In genomic region chr15:23645379-23646164, GRCh38 we compare ENCODE assay signal across 18 cellular contexts. TPM values are rescaled to one million over a fixed set of nuclear protein-coding genes. Genes with fewer than 3 reads are reported as not detected.
DNase-seq lines count a peak whose midpoint lies in the region; ATAC-seq, FAIRE-seq and TF ChIP-seq lines count a peak whose summit lies in the region.
"Had no signal": no experiment of that assay in that cellular context is flagged by ENCODE, and none has a peak within 500 bp of the region (broad histone marks: within the 10 kb centered on the region; RNA-seq: fewer than 3 reads in every experiment).

No MANE protein-coding gene starts in this region.

- peaks cover 6% of the 10 kb centered on the region; the same call in 1 of the 3 replicates for H3K36me3 Mint-ChIP-seq in GM23338 (ENCODE audit: low read depth)
- no peaks in the 10 kb centered on the region for H3K36me3 Mint-ChIP-seq in nephron (ENCODE audit: low read depth)

- H3K27me3 Mint-ChIP-seq in GM23338 (ENCODE audit: insufficient read depth, low read depth, poor library complexity), result peaks cover 19% of the 10 kb centered on the region
- H3K27me3 Mint-ChIP-seq in nephron (ENCODE audit: low read depth), result no peaks in the 10 kb centered on the region

- H3K4me3 ChIP-seq in GM23338, result peak overlapping the region; percentile 65
- no peak overlapping the region for H3K4me3 ChIP-seq in WERI-Rb-1 (ENCODE audit: low read depth, low read length)
- H3K4me3 ChIP-seq: ascending aorta, BLaER1, coronary artery, GM12878, pancreas, stomach had no signal

- H3K9me3 ChIP-seq in WERI-Rb-1 (ENCODE audit: severe bottlenecking), result no peaks in the 10 kb centered on the region
- H3K9me3 ChIP-seq: ascending aorta, pancreas, stomach had no signal

- peaks cover 73% of the 10 kb centered on the region for H3K9me3 Mint-ChIP-seq in GM23338
- peaks cover 2% of the 10 kb centered on the region for H3K9me3 Mint-ChIP-seq in nephron

- H3K36me3 ChIP-seq in GM23338 (ENCODE audit: insufficient read depth) (no peaks in the 10 kb centered on the region), WERI-Rb-1 (no peaks in the 10 kb centered on the region)
- H3K36me3 ChIP-seq: ascending aorta, BLaER1, pancreas, stomach had no signal

- H3K27ac Mint-ChIP-seq in GM23338, result no peak overlapping the region
- H3K27ac Mint-ChIP-seq in nephron, result peak overlapping the region in 1 of 3 experiments; percentile 21

- ATAC-seq in GM23338, result peak; percentile 65
- ATAC-seq in GM18511 (IDR thresholded peaks at IDR 0.05; ENCODE audit: unreplicated experiment), result no peak
- no peak for ATAC-seq in GM21717 (IDR thresholded peaks at IDR 0.05; ENCODE audit: unreplicated experiment)
- ATAC-seq: GM12878, HCT116 had no signal

- H3K27me3 ChIP-seq in GM23338 (ENCODE audit: insufficient read depth) (peaks cover 18% of the 10 kb centered on the region), WERI-Rb-1 (ENCODE audit: insufficient read depth, low read depth, severe bottlenecking) (peaks cover 42% of the 10 kb centered on the region)
- H3K27me3 ChIP-seq: ascending aorta, BLaER1 had no signal

- H3K27ac ChIP-seq in GM23338 (ENCODE audit: low read depth), result no peak overlapping the region
- no peak overlapping the region for H3K27ac ChIP-seq in WERI-Rb-1
- H3K27ac ChIP-seq: ascending aorta, BLaER1, coronary artery, pancreas, stomach had no signal

- peak; percentile 41 for TF ChIP-seq CTCF in D721Med (IDR thresholded peaks at IDR 0.05; ENCODE audit: insufficient read depth, missing control alignments)
- peak; percentile 60 to 73 for TF ChIP-seq CTCF in GM23338 (conservative IDR thresholded peaks at IDR 0.05; ENCODE audit: low read depth in 2 of 2)
- TF ChIP-seq CTCF in WERI-Rb-1 (IDR thresholded peaks at IDR 0.05; ENCODE audit: low read depth, low read length), result peak; percentile 73
- peak; percentile 42 to 46 (median 45) for TF ChIP-seq CTCF in nephron (IDR thresholded peaks at IDR 0.05; ENCODE audit: unreplicated experiment in 3 of 3)

- FAIRE-seq in D721Med (lab: Jason Lieb, UNC), result no peak
- FAIRE-seq: GM12878, keratinocyte, pancreas had no signal

- H3K79me2 ChIP-seq in GM23338 (replicated peaks; ENCODE audit: insufficient read depth), result no peaks in the 10 kb centered on the region

- H2AFZ ChIP-seq in GM23338, result no peak overlapping the region

- peaks cover 15% of the 10 kb centered on the region; the same call in 1 of the 2 replicates for H3K4me1 ChIP-seq in GM23338 (ENCODE audit: insufficient read depth)
- H3K4me1 ChIP-seq: ascending aorta, pancreas had no signal

- H3K4me2 ChIP-seq in GM23338, result peak overlapping the region; percentile 81
- H3K4me2 ChIP-seq: BLaER1 had no signal

- H3K4me1 Mint-ChIP-seq in GM23338 (peaks cover 12% of the 10 kb centered on the region; the same call in 2 of the 3 replicates), nephron (peaks cover 27% of the 10 kb centered on the region)

- H3F3A ChIP-seq in GM23338 (replicated peaks; ENCODE audit: low read depth), result no peaks in the 10 kb centered on the region

- H3K4me3 Mint-ChIP-seq in GM23338 (peak overlapping the region; percentile 56), nephron (peak overlapping the region; percentile 76 to 85 (median 81))

- DNase-seq in D721Med (ENCODE audit: insufficient read length, low spot score) (peak; percentile 27), GM23338 (ENCODE audit: low spot score) (peak; percentile 84), WERI-Rb-1 (peak; percentile 37), NCI-H2029 (lab: John Stamatoyannopoulos, UW) (no peak)
- DNase-seq: activated effector memory CD4-positive, alpha-beta T cell treated with anti-CD3 and anti-CD28 coated beads, Interleukin-2, amount 50 U/mL, for 16 hours; NCI-H1105 treated with DMSO at 0.1 percent for 48 hours; stomach had no signal

- H3K9me2 ChIP-seq in GM23338 (ENCODE audit: insufficient read depth), result no peaks in the 10 kb centered on the region

- H4K20me1 ChIP-seq in GM23338 (replicated peaks; ENCODE audit: insufficient read depth), result no peaks in the 10 kb centered on the region
- H4K20me1 ChIP-seq: BLaER1 had no signal

TF ChIP-seq in GM23338, 12 proteins besides CTCF, POLR2A, EP300 and RAD21 (continues in another document):
- no peak for TF ChIP-seq JUNB (IDR thresholded peaks at IDR 0.05; ENCODE audit: unreplicated experiment)
- TF ChIP-seq ZNF331 (CRISPR knock-in tag; IDR thresholded peaks at IDR 0.05; ENCODE audit: low read depth), result no peak
- no peak for TF ChIP-seq ZNF462 (CRISPR knock-in tag; IDR thresholded peaks at IDR 0.05)

RNA-seq across cellular contexts. Expression of gene MAGEL2, which starts 2.1 kb away (rescaled TPM):
- 10.1 and 10.2 TPM in 2 replicates for total RNA-seq in GM23338 (2014; rRNA removed; shearing (Covaris generic))
- 4.8 and 6.0 TPM in 2 replicates for polyA plus RNA-seq in GM23338 (2016; fragmentation: Nextera tagmentation; extraction: Ambion mirVana)
- total RNA-seq: activated CD8-positive, alpha-beta memory T cell treated with anti-CD3 and anti-CD28 coated beads for 36 hours; GM12878 had no signal
- polyA plus RNA-seq: GM12878, keratinocyte had no signal

RNA-seq across cellular contexts. Expression of gene NDN, which starts 41.5 kb away (rescaled TPM):
- total RNA-seq in GM23338 (2014; rRNA removed; shearing (Covaris generic)), result 91.6 and 98.1 TPM in 2 replicates
- 43.7 and 48.1 TPM in 2 replicates for polyA plus RNA-seq in GM23338 (2016; fragmentation: Nextera tagmentation; extraction: Ambion mirVana)
